In genomic region chr14:60396718-60397343, GRCh38 we compare ENCODE assay signal across 29 cellular contexts.
DNase-seq lines count a peak whose midpoint lies in the region; ATAC-seq and TF ChIP-seq lines count a peak whose summit lies in the region.
"Had no signal": no experiment of that assay in that cellular context is flagged by ENCODE, and none has a peak within 500 bp of the region (broad histone marks: within the 10 kb centered on the region; RNA-seq: fewer than 3 reads in every experiment).

No MANE protein-coding gene starts in this region.

- POLR2A ChIA-PET in BJ (lab: Charles Lee) = interaction anchor here (0.6 kb wide), 1 partner anchor 585 kb away, joined by 4 read pairs; no protein-coding TSS in a partner anchor

- no peak for TF ChIP-seq CTCF in BJ (IDR thresholded peaks at IDR 0.05; ENCODE audit: insufficient read depth, low read depth, low read length)

- H3K27me3 ChIP-seq in BJ (ENCODE audit: control insufficient read depth, insufficient read depth, low read length) (no peaks in the 10 kb centered on the region), adipocyte (replicated peaks; ENCODE audit: control insufficient read depth, insufficient read depth, low read length) (no peaks in the 10 kb centered on the region), mesendoderm (ENCODE audit: insufficient read depth, low read length, poor library complexity) (no peaks in the 10 kb centered on the region)
- H3K27me3 ChIP-seq: colonic mucosa, heart left ventricle, ovary had no signal

- H3K9ac ChIP-seq in adipocyte (ENCODE audit: low read length) (no peak overlapping the region), mesendoderm (ENCODE audit: low read length) (no peak overlapping the region)

- ATAC-seq in GM18505 (IDR thresholded peaks at IDR 0.05; ENCODE audit: unreplicated experiment) (no peak), GM19455 (IDR thresholded peaks at IDR 0.05; ENCODE audit: unreplicated experiment) (no peak)
- ATAC-seq: foreskin keratinocyte, heart left ventricle, WTC11 had no signal

- H3K27ac ChIP-seq in mesendoderm (ENCODE audit: low read depth, low read length) = no peak overlapping the region
- H3K27ac ChIP-seq: colonic mucosa, foreskin keratinocyte, heart left ventricle, ovary had no signal

- H3K36me3 ChIP-seq in BJ (ENCODE audit: control insufficient read depth, insufficient read depth, low read length) (no peaks in the 10 kb centered on the region), adipocyte (ENCODE audit: control insufficient read depth, insufficient read depth, low read length, severe bottlenecking) (no peaks in the 10 kb centered on the region), mesendoderm (ENCODE audit: control insufficient read depth, insufficient read depth, low read length) (no peaks in the 10 kb centered on the region)
- H3K36me3 ChIP-seq: colonic mucosa, HAP-1, heart left ventricle, ovary had no signal

- CTCF ChIA-PET in BJ (lab: Yijun Ruan, JAX) = interaction anchor here (0.7 kb wide), 1 partner anchor 108 kb away, joined by 4 read pairs; no protein-coding TSS in a partner anchor

- peaks cover 3% of the 10 kb centered on the region for H3K9me3 ChIP-seq in adipocyte (ENCODE audit: control insufficient read depth, low read length)
- H3K9me3 ChIP-seq: colonic mucosa, HAP-1, ovary had no signal

- H3K23ac ChIP-seq in mesendoderm (ENCODE audit: low read length) = no peak overlapping the region

- no peak overlapping the region for H3K4ac ChIP-seq in mesendoderm (ENCODE audit: low read depth, low read length)

- H2BK5ac ChIP-seq in mesendoderm (ENCODE audit: low read length) = no peak overlapping the region

- DNase-seq in BJ (ENCODE audit: low read depth) (peak; percentile 6), HS-5 (ENCODE audit: low read depth) (peak; percentile 32), adipocyte (ENCODE audit: low read depth) (peak; percentile 2), mesendoderm (peak; percentile 31), NCI-H345 (lab: John Stamatoyannopoulos, UW) (no peak), iPS-NIHi7 (ENCODE audit: extremely low spot score) (no peak)
- DNase-seq: activated CD4-positive, alpha-beta T cell treated with anti-CD3 and anti-CD28 coated beads, Interleukin-2, amount 50 U/mL, for 1 hour; activated naive CD4-positive, alpha-beta T cell treated with anti-CD3 and anti-CD28 coated beads for 36 hours; activated T-cell treated with anti-CD3 and anti-CD28 coated beads, Interleukin-2, amount 50 U/mL, for 72 hours; CD4-positive, CD25-positive, alpha-beta regulatory T cell; colonic mucosa; DMS 273 treated with DMSO at 0.1 percent for 48 hours; effector CD8-positive, alpha-beta T cell; heart left ventricle; MM.1S; NCI-H524; nephron progenitor cell; ovary; retina; SHP77; stimulated activated CD4-positive, alpha-beta T cell treated with anti-CD3 and anti-CD28 coated beads, Interleukin-2, amount 100 ng/mL, for 48 hours; trophoblast cell had no signal

- WGBS in mesendoderm (ENCODE audit: extremely low coverage, insufficient coverage, low lambda C conversion rate) = no CpG with 5 or more reads among the region's 2 CpGs

- no peak overlapping the region for H3K18ac ChIP-seq in mesendoderm (ENCODE audit: low read length)

- H3K56ac ChIP-seq in mesendoderm (ENCODE audit: low read length) = no peak overlapping the region

- no peak overlapping the region for H4K8ac ChIP-seq in mesendoderm (ENCODE audit: low read depth, low read length)

- TF ChIP-seq POLR2A in GM18505 (IDR thresholded peaks at IDR 0.05; ENCODE audit: borderline replicate concordance, extremely low read depth, insufficient read depth, insufficient read length) = no peak

- H3K79me2 ChIP-seq in mesendoderm (ENCODE audit: control insufficient read depth, insufficient read depth, low read length) = no peaks in the 10 kb centered on the region

- no peak overlapping the region for H2AK5ac ChIP-seq in mesendoderm (ENCODE audit: low read length)

- no peaks in the 10 kb centered on the region for H3K4me1 ChIP-seq in adipocyte (ENCODE audit: control insufficient read depth, insufficient read depth, low read length)
- H3K4me1 ChIP-seq in mesendoderm (ENCODE audit: control insufficient read depth, low read depth, low read length) = no peaks in the 10 kb centered on the region
- H3K4me1 ChIP-seq: colonic mucosa, foreskin keratinocyte, HAP-1, heart left ventricle had no signal

- H3K4me3 ChIP-seq in BJ (ENCODE audit: low read depth, low read length) = no peak overlapping the region
- H3K4me3 ChIP-seq in adipocyte (ENCODE audit: low read length) = no peak overlapping the region
- H3K4me3 ChIP-seq in mesendoderm (ENCODE audit: low read length) = no peak overlapping the region
- H3K4me3 ChIP-seq: colonic mucosa, HAP-1, heart left ventricle, K562, lung, ovary had no signal

- H3K4me2 ChIP-seq in mesendoderm (ENCODE audit: low read length) = no peak overlapping the region

- no peak overlapping the region for H2BK15ac ChIP-seq in mesendoderm (replicated peaks; ENCODE audit: low read depth)

- no peaks in the 10 kb centered on the region for H3K79me1 ChIP-seq in mesendoderm (ENCODE audit: low read length)

- no peak overlapping the region for H2BK120ac ChIP-seq in mesendoderm (ENCODE audit: low read depth, low read length)

- no peak overlapping the region for H4K5ac ChIP-seq in mesendoderm (ENCODE audit: low read length)

Comparison
In these comparisons a context has a peak if more than half of its experiments do, and no peak if none do; other contexts are left out.
1. DNase-seq: peak in BJ (single experiment), HS-5 (single experiment), adipocyte (single experiment) and mesendoderm (single experiment); none in NCI-H345 (single experiment) and iPS-NIHi7 (single experiment).